Comparison of ENCODE assay signal across 1 cellular context in the genomic region with DNA sequence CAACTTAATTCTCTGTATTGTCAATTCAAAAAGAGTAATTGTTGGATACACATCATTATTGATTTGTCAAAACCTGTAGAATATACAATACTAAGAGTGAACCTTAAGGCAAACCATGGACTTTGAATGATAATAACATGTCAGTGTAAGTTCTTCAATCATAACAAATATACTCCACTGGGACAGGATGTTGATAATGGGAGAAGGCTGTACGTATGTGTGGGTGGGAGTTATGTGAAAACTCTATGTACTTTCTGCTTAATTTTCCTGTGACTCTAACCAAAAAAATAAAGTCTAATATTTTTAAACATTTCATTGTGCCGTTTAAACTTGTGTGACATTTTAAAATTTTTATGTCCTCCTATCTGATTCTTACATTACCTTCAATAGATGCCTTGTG.
TF ChIP-seq lines count a peak whose summit lies in the region.

No MANE protein-coding gene starts in this region.

TF ChIP-seq in GM23338, 12 proteins besides CTCF, POLR2A, EP300 and RAD21 (continued from another document):
- TF ChIP-seq, protein P1, sequence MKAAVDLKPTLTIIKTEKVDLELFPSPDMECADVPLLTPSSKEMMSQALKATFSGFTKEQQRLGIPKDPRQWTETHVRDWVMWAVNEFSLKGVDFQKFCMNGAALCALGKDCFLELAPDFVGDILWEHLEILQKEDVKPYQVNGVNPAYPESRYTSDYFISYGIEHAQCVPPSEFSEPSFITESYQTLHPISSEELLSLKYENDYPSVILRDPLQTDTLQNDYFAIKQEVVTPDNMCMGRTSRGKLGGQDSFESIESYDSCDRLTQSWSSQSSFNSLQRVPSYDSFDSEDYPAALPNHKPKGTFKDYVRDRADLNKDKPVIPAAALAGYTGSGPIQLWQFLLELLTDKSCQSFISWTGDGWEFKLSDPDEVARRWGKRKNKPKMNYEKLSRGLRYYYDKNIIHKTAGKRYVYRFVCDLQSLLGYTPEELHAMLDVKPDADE (IDR thresholded peaks at IDR 0.05) = no peak
- TF ChIP-seq ZNF114 (CRISPR knock-in tag; IDR thresholded peaks at IDR 0.05) = no peak
- TF ChIP-seq POLR2AphosphoS5 (IDR thresholded peaks at IDR 0.05; ENCODE audit: low read depth) = no peak
- no peak for TF ChIP-seq STAT1 (IDR thresholded peaks at IDR 0.05; ENCODE audit: unreplicated experiment)
- no peak for TF ChIP-seq REST (IDR thresholded peaks at IDR 0.05; ENCODE audit: unreplicated experiment)
